ENCODE assay signal across 8 cellular contexts in the genomic region with DNA sequence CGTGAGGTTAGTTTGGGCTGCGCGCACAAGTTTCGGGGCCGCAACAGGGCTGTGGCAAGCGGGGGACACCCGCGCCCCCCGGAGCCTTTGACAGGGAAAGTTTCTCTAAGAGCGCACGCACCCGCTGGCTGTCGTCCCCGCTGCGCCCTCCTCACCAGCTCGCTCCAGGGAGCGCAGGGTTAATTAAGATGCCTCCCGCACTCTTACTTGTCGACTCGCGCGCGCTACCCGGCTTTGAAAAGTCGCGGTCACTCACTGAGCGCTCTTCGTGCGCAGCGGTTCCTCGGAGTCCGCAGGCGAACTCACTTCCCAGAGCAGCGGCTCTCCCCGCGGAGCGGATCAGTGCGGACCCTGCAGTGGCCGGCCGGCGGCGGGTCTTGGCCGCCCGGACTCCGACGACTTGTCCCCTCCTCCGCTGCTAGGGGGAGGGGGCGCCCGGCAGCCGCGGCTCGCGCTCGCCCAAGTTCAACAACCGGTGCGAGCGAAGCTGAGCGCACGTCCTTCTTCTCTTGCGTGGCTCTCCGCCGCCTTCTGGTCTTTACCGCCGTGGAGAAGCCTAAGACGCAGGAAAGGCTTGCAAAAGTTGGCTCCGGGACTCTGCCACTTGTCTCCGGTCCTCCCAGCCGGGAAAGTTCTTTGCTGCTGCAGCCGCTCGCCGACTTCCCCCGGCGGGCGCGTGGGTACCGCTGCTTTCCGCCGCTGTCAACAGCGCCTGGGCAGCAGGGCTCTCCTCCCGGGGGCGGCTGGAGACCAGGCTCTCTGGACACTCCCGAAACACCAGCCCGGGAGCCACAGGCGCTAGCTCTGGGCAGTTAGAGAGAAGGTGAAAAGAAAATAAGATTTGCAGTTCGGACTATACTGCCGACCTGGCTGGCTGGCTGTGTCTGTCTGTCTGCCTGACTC. TPM values are rescaled to one million over a fixed set of nuclear protein-coding genes. Genes with fewer than 3 reads are reported as not detected.
A peak's percentile ranks its signal among the peaks of the same experiment; 100 is the strongest.
DNase-seq lines count a peak whose midpoint lies in the region; ATAC-seq, FAIRE-seq and TF ChIP-seq lines count a peak whose summit lies in the region.

No MANE protein-coding gene starts in this region.

- TF ChIP-seq CTCF in A549 (IDR thresholded peaks at IDR 0.05) (no peak), ascending aorta (IDR thresholded peaks at IDR 0.05) (no peak), sigmoid colon (IDR thresholded peaks at IDR 0.05) (no peak)

- peak overlapping the region; percentile 85 for H3K4me2 ChIP-seq in A549

- FAIRE-seq in A549 (lab: Jason Lieb, UNC) = no peak

- TF ChIP-seq EP300 in A549 (IDR thresholded peaks at IDR 0.05) (no peak), sigmoid colon (IDR thresholded peaks at IDR 0.05) (no peak)

- WGBS in A549 (ENCODE audit: missing lambda C conversion rate) = 0% methylated on average over 16 of the region's 86 CpGs
- no CpG with 5 or more reads among the region's 86 CpGs for WGBS in iPS DF 6.9 (ENCODE audit: insufficient coverage, insufficient read length)
- 0% methylated on average over 86 of the region's 86 CpGs for WGBS in sigmoid colon, 2 donors

- intact Hi-C loops in ascending aorta (cut with DNase I) (loop anchor here (5.0 kb wide), 1 partner anchor 649 kb away; no protein-coding TSS in a partner anchor), sigmoid colon (cut with DNase I) (loop anchor here (5.0 kb wide), 2 partner anchors 274 to 819 kb away; no protein-coding TSS in a partner anchor)

- POLR2A ChIA-PET in A549 (lab: Yijun Ruan, JAX) = interaction anchor here (0.6 to 3.2 kb wide), 21 partner anchors 10 to 976 kb away, joined by 3 to 24 read pairs (median 5); a partner anchor contains a TSS

- H3K4me3 ChIP-seq in A549 = peak overlapping the region; percentile 95
- H3K4me3 ChIP-seq in ascending aorta = peak overlapping the region; percentile 95 to 97
- H3K4me3 ChIP-seq in iPS DF 6.9 (ENCODE audit: low read length) = peak overlapping the region; percentile 57; the same call in 1 of the 2 replicates
- H3K4me3 ChIP-seq in sigmoid colon = peak overlapping the region; percentile 73 to 87 (median 80)

- peaks cover 22% of the 10 kb centered on the region for H3K4me1 ChIP-seq in A549
- peaks cover 0 to 5% of the 10 kb centered on the region in 2 donors for H3K4me1 ChIP-seq in ascending aorta
- no peaks in the 10 kb centered on the region for H3K4me1 ChIP-seq in iPS DF 6.9 (ENCODE audit: control insufficient read depth, insufficient read depth, low read length)
- H3K4me1 ChIP-seq in sigmoid colon = peaks cover 0 to 27% (median 21%) of the 10 kb centered on the region in 4 donors

- CTCF ChIA-PET in A549 (lab: Yijun Ruan, JAX) = interaction anchor here (1.1 to 3.0 kb wide), 4 partner anchors 12 to 293 kb away, joined by 3 to 9 read pairs (median 4); no protein-coding TSS in a partner anchor

- no peak; the same call in 1 of the 2 replicates for TF ChIP-seq POLR2A in A549 (IDR thresholded peaks at IDR 0.05; ENCODE audit: low read length)
- TF ChIP-seq POLR2A in sigmoid colon (IDR thresholded peaks at IDR 0.05) = peak; percentile 99 to 100

- no peak for TF ChIP-seq RAD21 in A549 (conservative IDR thresholded peaks at IDR 0.05 in 1 of 2, IDR thresholded peaks at IDR 0.05 in 1 of 2)

- H3K9me3 ChIP-seq in A549 = no peaks in the 10 kb centered on the region
- H3K9me3 ChIP-seq in ascending aorta = no peaks in the 10 kb centered on the region
- no peaks in the 10 kb centered on the region for H3K9me3 ChIP-seq in iPS DF 6.9 (ENCODE audit: control insufficient read depth, insufficient read depth, low read length)
- no peaks in the 10 kb centered on the region for H3K9me3 ChIP-seq in sigmoid colon

- H3K27ac ChIP-seq in A549 = peak overlapping the region; percentile 91 to 93
- H3K27ac ChIP-seq in ascending aorta = peak overlapping the region; percentile 99
- H3K27ac ChIP-seq in iPS DF 6.9 (ENCODE audit: low read length) = no peak overlapping the region
- peak overlapping the region; percentile 97 to 100 (median 98) for H3K27ac ChIP-seq in sigmoid colon

- H3K36me3 ChIP-seq in ascending aorta (peaks cover 0 to 9% of the 10 kb centered on the region in 2 donors), iPS DF 6.9 (ENCODE audit: control insufficient read depth, insufficient read depth, low read length) (no peaks in the 10 kb centered on the region), sigmoid colon (peaks cover 0 to 8% (median 0%) of the 10 kb centered on the region in 4 donors)

- ATAC-seq in A549 (peak in 1 of 2 experiments; percentile 3; a peak in 4 of 6 replicates), GM18498 (IDR thresholded peaks at IDR 0.05; ENCODE audit: unreplicated experiment) (peak; percentile 17), HG03108 (IDR thresholded peaks at IDR 0.05; ENCODE audit: unreplicated experiment) (peak; percentile 8)

- H3K27me3 ChIP-seq in ascending aorta (no peaks in the 10 kb centered on the region), iPS DF 6.9 (ENCODE audit: control insufficient read depth, insufficient read depth, low read length) (peaks cover 8% of the 10 kb centered on the region; the same call in 1 of the 2 replicates), sigmoid colon (no peaks in the 10 kb centered on the region)

- peak in 1 of 2 experiments; percentile 39 for DNase-seq in A549 (ENCODE audit: low read depth in 1 of 2, low spot score in 1 of 2)
- peak; percentile 60 for DNase-seq in RPMI7951 (ENCODE audit: low read depth)
- peak; percentile 8 to 80 for DNase-seq in ascending aorta (ENCODE audit: low spot score in 2 of 2)
- no peak for DNase-seq in iPS DF 6.9 (ENCODE audit: low read depth, low spot score)
- DNase-seq in sigmoid colon = peak; percentile 86
- DNase-seq in GF-D8 (lab: John Stamatoyannopoulos, UW) = no peak

TF ChIP-seq in A549, 52 proteins besides CTCF, POLR2A, EP300 and RAD21:
- no peak for TF ChIP-seq SMC3 (IDR thresholded peaks at IDR 0.05)
- no peak for TF ChIP-seq KDM1A (IDR thresholded peaks at IDR 0.05; ENCODE audit: low read depth)
- peak; percentile 52; the same call in 1 of the 2 replicates for TF ChIP-seq PHF8 (IDR thresholded peaks at IDR 0.05; ENCODE audit: borderline replicate concordance, low read depth)
- peak in 1 of 2 experiments; percentile 93; a peak in 1 of 5 replicates for TF ChIP-seq JUN (IDR thresholded peaks at IDR 0.05)
- TF ChIP-seq, protein P1, sequence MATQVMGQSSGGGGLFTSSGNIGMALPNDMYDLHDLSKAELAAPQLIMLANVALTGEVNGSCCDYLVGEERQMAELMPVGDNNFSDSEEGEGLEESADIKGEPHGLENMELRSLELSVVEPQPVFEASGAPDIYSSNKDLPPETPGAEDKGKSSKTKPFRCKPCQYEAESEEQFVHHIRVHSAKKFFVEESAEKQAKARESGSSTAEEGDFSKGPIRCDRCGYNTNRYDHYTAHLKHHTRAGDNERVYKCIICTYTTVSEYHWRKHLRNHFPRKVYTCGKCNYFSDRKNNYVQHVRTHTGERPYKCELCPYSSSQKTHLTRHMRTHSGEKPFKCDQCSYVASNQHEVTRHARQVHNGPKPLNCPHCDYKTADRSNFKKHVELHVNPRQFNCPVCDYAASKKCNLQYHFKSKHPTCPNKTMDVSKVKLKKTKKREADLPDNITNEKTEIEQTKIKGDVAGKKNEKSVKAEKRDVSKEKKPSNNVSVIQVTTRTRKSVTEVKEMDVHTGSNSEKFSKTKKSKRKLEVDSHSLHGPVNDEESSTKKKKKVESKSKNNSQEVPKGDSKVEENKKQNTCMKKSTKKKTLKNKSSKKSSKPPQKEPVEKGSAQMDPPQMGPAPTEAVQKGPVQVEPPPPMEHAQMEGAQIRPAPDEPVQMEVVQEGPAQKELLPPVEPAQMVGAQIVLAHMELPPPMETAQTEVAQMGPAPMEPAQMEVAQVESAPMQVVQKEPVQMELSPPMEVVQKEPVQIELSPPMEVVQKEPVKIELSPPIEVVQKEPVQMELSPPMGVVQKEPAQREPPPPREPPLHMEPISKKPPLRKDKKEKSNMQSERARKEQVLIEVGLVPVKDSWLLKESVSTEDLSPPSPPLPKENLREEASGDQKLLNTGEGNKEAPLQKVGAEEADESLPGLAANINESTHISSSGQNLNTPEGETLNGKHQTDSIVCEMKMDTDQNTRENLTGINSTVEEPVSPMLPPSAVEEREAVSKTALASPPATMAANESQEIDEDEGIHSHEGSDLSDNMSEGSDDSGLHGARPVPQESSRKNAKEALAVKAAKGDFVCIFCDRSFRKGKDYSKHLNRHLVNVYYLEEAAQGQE (IDR thresholded peaks at IDR 0.05) = peak; percentile 26
- TF ChIP-seq TFCP2L1 (CRISPR knock-in tag; IDR thresholded peaks at IDR 0.05) = peak; percentile 87
- peak; percentile 78; the same call in 1 of the 2 replicates for TF ChIP-seq FOSB (CRISPR knock-in tag; IDR thresholded peaks at IDR 0.05)
- peak; percentile 84; the same call in 1 of the 2 replicates for TF ChIP-seq HOXA7 (CRISPR knock-in tag; IDR thresholded peaks at IDR 0.05)
- TF ChIP-seq RARB (CRISPR knock-in tag; IDR thresholded peaks at IDR 0.05) = peak; percentile 61; the same call in 1 of the 2 replicates
TF ChIP-seq in A549: peak in this region for 7.

RNA-seq across cellular contexts. Expression of a gene that starts 0.5 kb away (rescaled TPM):
- polyA plus RNA-seq in A549 (2011; rRNA removed) (32.6 and 59.8 TPM in 2 replicates), A549 (2017; fragmentation: RNase III; extraction: RNeasy Plus Mini Kit Qiagen cat#74134 plus additional on column Dnase treatment) (23.3 to 27.4 TPM (median 23.3 TPM) in 3 replicates), sigmoid colon (100 to 1,000 TPM in 2 of 3 donors, 10 to 100 TPM in 1; 42.8 to 132 (median 112) TPM)
- 60.3 and 71.5 TPM in 2 replicates for polyA plus RNA-seq in A549 (2012; cell fraction: cytosol; rRNA removed)
- polyA plus RNA-seq in A549 (2012; cell fraction: nucleus; rRNA removed) = 96.1 and 156 TPM in 2 replicates
- polyA minus RNA-seq in A549 (2011; rRNA and poly(A)+ RNA removed) = 47.1 and 53.4 TPM in 2 replicates
- total RNA-seq in RPMI7951 (2014; rRNA removed; shearing (Covaris generic)) = 36.6 and 49.7 TPM in 2 replicates
- total RNA-seq in ascending aorta (1,004 TPM), sigmoid colon (100 to 1,000 TPM in 3 of 4 donors, 10 to 100 TPM in 1; 52.4 to 233 (median 202) TPM)

Comparison
In these comparisons a context has a peak if more than half of its experiments do, and no peak if none do; other contexts are left out.
1. DNase-seq: peak in RPMI7951 (single experiment), ascending aorta (2 of 2) and sigmoid colon (single experiment); none in iPS DF 6.9 (single experiment) and GF-D8 (single experiment).
2. Peak in every context shown above with its lines, with median percentiles within 50 percentile points of each other: H3K4me3 ChIP-seq.